In the genomic region with DNA sequence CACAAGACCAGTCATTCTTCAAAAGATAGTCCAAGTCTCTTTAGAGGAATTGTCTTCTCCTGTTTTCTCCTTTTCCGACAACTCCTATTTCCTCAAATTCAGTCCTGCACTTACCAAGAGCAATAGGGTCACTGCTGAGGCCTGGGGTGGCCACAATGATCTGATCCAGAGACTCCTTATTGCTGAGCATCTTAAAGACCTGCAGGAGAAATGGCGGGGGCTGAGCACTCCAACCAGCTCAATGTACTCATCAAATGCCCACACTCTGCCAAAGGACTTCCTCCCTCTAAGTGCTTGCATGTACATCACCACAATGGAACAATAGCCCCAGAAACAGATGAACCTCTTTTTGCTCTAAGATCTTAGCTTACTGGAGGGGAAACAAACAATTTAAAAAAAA, we compare ENCODE assay signal across 19 cellular contexts. TPM values are rescaled to one million over a fixed set of nuclear protein-coding genes. Genes with fewer than 3 reads are reported as not detected.
DNase-seq lines count a peak whose midpoint lies in the region; ATAC-seq and TF ChIP-seq lines count a peak whose summit lies in the region.
"Had no signal": no experiment of that assay in that cellular context is flagged by ENCODE, and none has a peak within 500 bp of the region (broad histone marks: within the 10 kb centered on the region; RNA-seq: fewer than 3 reads in every experiment).

No MANE protein-coding gene starts in this region.

- peak; percentile 33 for DNase-seq in activated effector memory CD4-positive, alpha-beta T cell treated with anti-CD3 and anti-CD28 coated beads, Interleukin-2, amount 50 U/mL, for 16 hours
- no peak for DNase-seq in activated effector memory CD4-positive, alpha-beta T cell treated with Interleukin-2 at 50 U/mL for 16 hours
- DNase-seq in cerebellar cortex (ENCODE audit: low spot score) (peak; percentile 19), mesenteric fat pad (ENCODE audit: low spot score) (peak; percentile 53), right atrium auricular region (ENCODE audit: low spot score) (no peak)
- DNase-seq in activated CD4-positive, CD25-positive, alpha-beta regulatory T cell treated with anti-CD3 and anti-CD28 coated beads, Interleukin-2, amount 50 U/mL, for 72 hours: no peak
- DNase-seq: CD4-positive, CD25-positive, alpha-beta regulatory T cell; Karpas-422; NCI-H1092 treated with DMSO at 0.1 percent for 48 hours; NCI-H1436 treated with DMSO at 0.1 percent for 48 hours; NCI-H446; NCI-H524 treated with DMSO at 0.1 percent for 48 hours; NCI-H774; PC-3; SJCRH30 had no signal

- ATAC-seq in HG02884 (IDR thresholded peaks at IDR 0.05; ENCODE audit: unreplicated experiment): no peak
- ATAC-seq: HepG2, PC-3, Right ventricle myocardium inferior had no signal

- no peaks in the 10 kb centered on the region for H3K27me3 ChIP-seq in right atrium auricular region
- H3K27me3 ChIP-seq: BLaER1, SJCRH30 had no signal

- H3K27ac ChIP-seq in right atrium auricular region: no peak overlapping the region
- H3K27ac ChIP-seq: BLaER1, SJCRH30 had no signal

- no peak overlapping the region for H3K4me3 ChIP-seq in right atrium auricular region
- H3K4me3 ChIP-seq: BLaER1, SJCRH30 had no signal

- H3K4me1 ChIP-seq in right atrium auricular region: no peaks in the 10 kb centered on the region

- no peaks in the 10 kb centered on the region for H3K9me3 ChIP-seq in right atrium auricular region
- H3K9me3 ChIP-seq: BLaER1, SJCRH30 had no signal

- peaks cover 93% of the 10 kb centered on the region for H3K36me3 ChIP-seq in right atrium auricular region

- no peak for TF ChIP-seq CTCF in right atrium auricular region (IDR thresholded peaks at IDR 0.05)

RNA-seq across cellular contexts. Expression of gene UBL7, which starts 9.6 kb away (rescaled TPM):
- 32.4 TPM for total RNA-seq in mesenteric fat pad
- 10 to 100 TPM; 65.4 to 68.2 TPM for total RNA-seq in right atrium auricular region

RNA-seq across cellular contexts. Expression of gene SEMA7A, which starts 17.6 kb away (rescaled TPM):
- total RNA-seq in mesenteric fat pad (2.1 TPM), right atrium auricular region (1 to 10 TPM; 1.0 to 2.9 TPM)

Comparison
In these comparisons a context has a peak if more than half of its experiments do, and no peak if none do; other contexts are left out.
1. DNase-seq: peak in activated effector memory CD4-positive, alpha-beta T cell treated with anti-CD3 and anti-CD28 coated beads, Interleukin-2, amount 50 U/mL, for 16 hours (single experiment), cerebellar cortex (single experiment) and mesenteric fat pad (single experiment); none in activated effector memory CD4-positive, alpha-beta T cell treated with Interleukin-2 at 50 U/mL for 16 hours (single experiment), right atrium auricular region (single experiment) and activated CD4-positive, CD25-positive, alpha-beta regulatory T cell treated with anti-CD3 and anti-CD28 coated beads, Interleukin-2, amount 50 U/mL, for 72 hours (single experiment).